In genomic region chr19:41452584-41453275, GRCh38 we compare ENCODE assay signal across 17 cellular contexts. TPM values are rescaled to one million over a fixed set of nuclear protein-coding genes. Genes with fewer than 3 reads are reported as not detected.
DNase-seq lines count a peak whose midpoint lies in the region; ATAC-seq and TF ChIP-seq lines count a peak whose summit lies in the region.
"Had no signal": no experiment of that assay in that cellular context is flagged by ENCODE, and none has a peak within 500 bp of the region (broad histone marks: within the 10 kb centered on the region; RNA-seq: fewer than 3 reads in every experiment).

No MANE protein-coding gene starts in this region.

- in situ Hi-C loops in astrocyte of the spinal cord (cut with HindIII; ENCODE audit: low sequenced_read_pairs) = no loop called here

- H3K79me2 ChIP-seq in OCI-LY3 (ENCODE audit: low read length) (no peaks in the 10 kb centered on the region), neural progenitor cell (ENCODE audit: low read depth) (no peaks in the 10 kb centered on the region)

- no peaks in the 10 kb centered on the region for H3K36me3 Mint-ChIP-seq in osteocyte (ENCODE audit: unreplicated experiment)
- no peaks in the 10 kb centered on the region for H3K36me3 Mint-ChIP-seq in neural progenitor cell
- H3K36me3 Mint-ChIP-seq: CD4-positive, alpha-beta memory T cell had no signal

- peaks cover 34% of the 10 kb centered on the region for H3K27me3 Mint-ChIP-seq in osteocyte (ENCODE audit: unreplicated experiment)
- peaks cover 14% of the 10 kb centered on the region for H3K27me3 Mint-ChIP-seq in neural progenitor cell (ENCODE audit: insufficient read depth, low read depth)

- ATAC-seq in HG03280 (IDR thresholded peaks at IDR 0.05; ENCODE audit: unreplicated experiment) = no peak
- ATAC-seq in esophagus mucosa = no peak
- ATAC-seq: GM12878, HCT116 had no signal

- H3K27me3 ChIP-seq in H7 (ENCODE audit: control insufficient read depth, insufficient read depth, low read length) (no peaks in the 10 kb centered on the region), OCI-LY3 (ENCODE audit: low read depth, low read length) (no peaks in the 10 kb centered on the region), neural progenitor cell (peaks cover 15% of the 10 kb centered on the region)

- DNase-seq in H7 (peak; percentile 26), astrocyte of the spinal cord (ENCODE audit: low read depth, low spot score) (no peak), osteocyte (ENCODE audit: extremely low spot score, unreplicated experiment) (peak; percentile 60), neural progenitor cell (ENCODE audit: low spot score) (no peak)
- no peak for DNase-seq in effector CD4-positive, alpha-beta T cell
- DNase-seq: BE2C; CD4-positive, alpha-beta memory T cell; DMS79 had no signal

- H3K27ac ChIP-seq in OCI-LY3 (ENCODE audit: low read length) (no peak overlapping the region), neural progenitor cell (no peak overlapping the region)
- H3K27ac ChIP-seq: C4-2B had no signal

- no peak overlapping the region for H3K4me3 Mint-ChIP-seq in osteocyte (ENCODE audit: unreplicated experiment)
- H3K4me3 Mint-ChIP-seq in neural progenitor cell = no peak overlapping the region

- H3K4me2 ChIP-seq in OCI-LY3 (ENCODE audit: low read length) (no peak overlapping the region), neural progenitor cell (no peak overlapping the region)

- H3K9me3 ChIP-seq in OCI-LY3 (ENCODE audit: insufficient read depth, low read length) = peaks cover 4% of the 10 kb centered on the region; the same call in 1 of the 2 replicates
- no peaks in the 10 kb centered on the region for H3K9me3 ChIP-seq in neural progenitor cell (ENCODE audit: low read depth)
- H3K9me3 ChIP-seq: BE2C had no signal

- H4K20me1 ChIP-seq in OCI-LY3 (ENCODE audit: insufficient read depth, low read length) = no peaks in the 10 kb centered on the region
- no peaks in the 10 kb centered on the region for H4K20me1 ChIP-seq in neural progenitor cell (ENCODE audit: low read depth)

- no peak overlapping the region for H3K27ac Mint-ChIP-seq in osteocyte (ENCODE audit: unreplicated experiment)
- H3K27ac Mint-ChIP-seq in neural progenitor cell = no peak overlapping the region
- H3K27ac Mint-ChIP-seq: CD4-positive, alpha-beta memory T cell had no signal

- no peaks in the 10 kb centered on the region for H3K9me3 Mint-ChIP-seq in osteocyte (ENCODE audit: unreplicated experiment)
- H3K9me3 Mint-ChIP-seq in neural progenitor cell = no peaks in the 10 kb centered on the region
- H3K9me3 Mint-ChIP-seq: CD4-positive, alpha-beta memory T cell had no signal

- H3K4me3 ChIP-seq in H7 (ENCODE audit: insufficient read depth, low read depth, low read length) = no peak overlapping the region
- H3K4me3 ChIP-seq in OCI-LY3 (ENCODE audit: low read length) = no peak overlapping the region
- H3K4me3 ChIP-seq in astrocyte of the spinal cord (ENCODE audit: low read depth, low read length) = no peak overlapping the region
- no peak overlapping the region for H3K4me3 ChIP-seq in neural progenitor cell
- H3K4me3 ChIP-seq: GM12878 had no signal

- H3K4me1 Mint-ChIP-seq in osteocyte (ENCODE audit: unreplicated experiment) (no peaks in the 10 kb centered on the region), neural progenitor cell (peaks cover 5% of the 10 kb centered on the region)

- H3K36me3 ChIP-seq in H7 (replicated peaks; ENCODE audit: control insufficient read depth, insufficient read depth, low read length) = no peaks in the 10 kb centered on the region
- H3K36me3 ChIP-seq in OCI-LY3 (replicated peaks; ENCODE audit: low read depth, low read length) = no peaks in the 10 kb centered on the region
- no peaks in the 10 kb centered on the region for H3K36me3 ChIP-seq in neural progenitor cell
- H3K36me3 ChIP-seq: BE2C had no signal

- no peaks in the 10 kb centered on the region for H3F3A ChIP-seq in neural progenitor cell (ENCODE audit: low read depth)

- H3K4me1 ChIP-seq in OCI-LY3 (ENCODE audit: low read length) (peaks cover 27% of the 10 kb centered on the region), neural progenitor cell (no peaks in the 10 kb centered on the region)
- H3K4me1 ChIP-seq: BE2C had no signal

- no peak overlapping the region for H2AFZ ChIP-seq in OCI-LY3 (ENCODE audit: low read depth, low read length)
- no peak overlapping the region for H2AFZ ChIP-seq in neural progenitor cell (replicated peaks)

- peak; percentile 15; the same call in 1 of the 2 replicates for TF ChIP-seq CTCF in OCI-LY3 (IDR thresholded peaks at IDR 0.05; ENCODE audit: low read depth, low read length)
- peak; percentile 1 for TF ChIP-seq CTCF in astrocyte of the spinal cord (IDR thresholded peaks at IDR 0.05; ENCODE audit: low read depth, low read length)
- TF ChIP-seq CTCF in osteocyte (IDR thresholded peaks at IDR 0.05) = no peak
- no peak for TF ChIP-seq CTCF in neural progenitor cell (IDR thresholded peaks at IDR 0.05)

- no peak overlapping the region for H3K9ac ChIP-seq in OCI-LY3 (ENCODE audit: low read length)
- H3K9ac ChIP-seq in neural progenitor cell = no peak overlapping the region

RNA-seq across cellular contexts. Expression of gene ERICH4, which starts 9.8 kb away (rescaled TPM):
- total RNA-seq in H7 (2014; rRNA removed; shearing (Covaris generic)) = not detected in 2 replicates
- total RNA-seq in osteocyte = not detected in 2 replicates
- total RNA-seq in esophagus mucosa = not detected
- total RNA-seq in neural progenitor cell (ENCODE audit: low replicate concordance) = not detected in 2 replicates
- total RNA-seq: CD4-positive, alpha-beta memory T cell; G401; GM12878; H4; HT-29 had no signal

RNA-seq across cellular contexts. Expression of gene DMAC2, which starts 13.0 kb away (rescaled TPM):
- 80.0 and 96.0 TPM in 2 replicates for total RNA-seq in H7 (2014; rRNA removed; shearing (Covaris generic))
- total RNA-seq in osteocyte (33.3 and 33.8 TPM in 2 replicates), esophagus mucosa (34.6 TPM), neural progenitor cell (ENCODE audit: low replicate concordance) (39.8 and 89.4 TPM in 2 replicates)

RNA-seq across cellular contexts. Expression of gene B3GNT8, which starts 25.6 kb away (rescaled TPM):
- total RNA-seq in H7 (2014; rRNA removed; shearing (Covaris generic)) = 1.9 and 5.3 TPM in 2 replicates
- total RNA-seq in osteocyte (0.35 and 1.5 TPM in 2 replicates), esophagus mucosa (40.4 TPM), neural progenitor cell (ENCODE audit: low replicate concordance) (1.3 TPM in 1 of 2 replicates, not detected in the other)
- total RNA-seq: G401, H4 had no signal

RNA-seq across cellular contexts. Expression of gene BCKDHA, which starts 55.1 kb away (rescaled TPM):
- 36.0 and 53.1 TPM in 2 replicates for total RNA-seq in H7 (2014; rRNA removed; shearing (Covaris generic))
- total RNA-seq in osteocyte (12.5 and 19.8 TPM in 2 replicates), esophagus mucosa (49.3 TPM), neural progenitor cell (ENCODE audit: low replicate concordance) (25.7 and 62.8 TPM in 2 replicates)

RNA-seq across cellular contexts. Expression of gene EXOSC5, which starts 55.6 kb away (rescaled TPM):
- 79.6 and 83.0 TPM in 2 replicates for total RNA-seq in H7 (2014; rRNA removed; shearing (Covaris generic))
- 10.6 and 11.6 TPM in 2 replicates for total RNA-seq in osteocyte
- total RNA-seq in esophagus mucosa = 15.7 TPM
- 10.3 and 26.0 TPM in 2 replicates for total RNA-seq in neural progenitor cell (ENCODE audit: low replicate concordance)

Comparison
In these comparisons a context has a peak if more than half of its experiments do, and no peak if none do; other contexts are left out.
1. DNase-seq: peak in H7 (single experiment) and osteocyte (single experiment); none in astrocyte of the spinal cord (single experiment), effector CD4-positive, alpha-beta T cell (single experiment) and neural progenitor cell (single experiment).
2. CTCF ChIP-seq: peak in OCI-LY3 (single experiment) and astrocyte of the spinal cord (single experiment); none in osteocyte (single experiment) and neural progenitor cell (single experiment).